In genomic region chr12:75563351-75563750, GRCh38 we compare ENCODE assay signal across 35 cellular contexts.
"Had no signal": no experiment of that assay in that cellular context is flagged by ENCODE, and none has a peak within 500 bp of the region (broad histone marks: within the 10 kb centered on the region; RNA-seq: fewer than 3 reads in every experiment).

No MANE protein-coding gene starts in this region.

- H3K9me3 Mint-ChIP-seq: activated B cell treated with CpG ODN at 0.5 μM for 24 hours; activated CD4-positive, alpha-beta T cell treated with anti-CD3 and anti-CD28 coated beads, Interleukin-2, amount 10 ng/mL, durations not matched to agents 7 days and 5 days; activated naive CD4-positive, alpha-beta T cell treated with anti-CD3 and anti-CD28 coated beads, Interleukin-2, amount 10 ng/mL, durations not matched to agents 7 days and 5 days; activated naive CD4-positive, alpha-beta T cell treated with anti-CD3 and anti-CD28 coated beads, Interleukin-2, amount 50 U/mL, for 24 hours; activated naive CD8-positive, alpha-beta T cell treated with anti-CD3 and anti-CD28 coated beads, Interleukin-2, amount 50 U/mL, for 24 hours; activated T-cell treated with anti-CD3 and anti-CD28 coated beads, Interleukin-2, amount 50 U/mL, for 24 hours; activated T-helper 2 cell treated with anti-CD3 and anti-CD28 coated beads, Interferon-gamma antibody, Interleukin-2, Interleukin-4, amounts not matched to agents 10 μg/mL and 5 μg/mL and 100 μg/mL, durations not matched to agents 14 hours and 24 hours and 36 hours; central memory CD8-positive, alpha-beta T cell; T-helper 1 cell treated with Interleukin-12 subunit alpha and Interleukin-12 subunit beta and Interleukin-4 antibody, amounts not matched to agents 30 μg/mL and 1 μg/mL, for 36 hours had no signal

- DNase-seq: activated B cell treated with CpG ODN at 0.5 μM for 24 hours; activated CD4-positive, alpha-beta memory T cell treated with anti-CD3 and anti-CD28 coated beads, Interleukin-2, amount 10 ng/mL, durations not matched to agents 7 days and 5 days; activated CD4-positive, alpha-beta T cell treated with anti-CD3 and anti-CD28 coated beads for 4 hours; activated CD4-positive, alpha-beta T cell treated with anti-CD3 and anti-CD28 coated beads, Interleukin-2, amount 10 ng/mL, durations not matched to agents 7 days and 5 days; activated CD4-positive, alpha-beta T cell treated with anti-CD3 and anti-CD28 coated beads, Interleukin-2, amount 50 U/mL, for 48 hours; activated CD4-positive, CD25-positive, alpha-beta regulatory T cell treated with anti-CD3 and anti-CD28 coated beads, Interleukin-2, amount 50 U/mL, for 72 hours; activated CD8-positive, alpha-beta memory T cell treated with anti-CD3 and anti-CD28 coated beads for 24 hours; activated CD8-positive, alpha-beta memory T cell treated with anti-CD3 and anti-CD28 coated beads, Interleukin-2, amount 10 ng/mL, durations not matched to agents 7 days and 5 days; activated CD8-positive, alpha-beta memory T cell treated with anti-CD3 and anti-CD28 coated beads, Interleukin-2, amount 50 U/mL, for 48 hours; activated CD8-positive, alpha-beta T cell treated with anti-CD3 and anti-CD28 coated beads, Interleukin-2, amount 10 ng/mL, durations not matched to agents 7 days and 5 days; activated effector memory CD4-positive, alpha-beta T cell treated with Interleukin-2 at 50 U/mL for 16 hours; activated gamma-delta T cell; activated naive CD4-positive, alpha-beta T cell treated with anti-CD3 and anti-CD28 coated beads, Interleukin-2, amount 10 ng/mL, durations not matched to agents 7 days and 5 days; activated naive CD4-positive, alpha-beta T cell treated with Interleukin-2 at 50 U/mL for 16 hours; activated naive CD8-positive, alpha-beta T cell treated with anti-CD3 and anti-CD28 coated beads, Interleukin-2, amount 10 ng/mL, durations not matched to agents 7 days and 5 days; activated naive CD8-positive, alpha-beta T cell treated with anti-CD3 and anti-CD28 coated beads, Interleukin-2, amount 50 U/mL, for 24 hours; activated T-cell treated with anti-CD3 and anti-CD28 coated beads, Interleukin-2, amount 50 U/mL, for 24 hours; activated T-cell treated with anti-CD3 and anti-CD28 coated beads, Interleukin-2, amount 50 U/mL, for 48 hours; amygdala; anterior cingulate cortex; caudate nucleus; cerebellar nuclear complex; T-helper 2 cell; T-helper 9 cell had no signal

- H3K27me3 ChIP-seq: ascending aorta, cardiac muscle cell had no signal

- H3K36me3 ChIP-seq: ascending aorta, cardiac muscle cell had no signal

- H3K4me1 Mint-ChIP-seq: activated B cell treated with CpG ODN at 0.5 μM for 24 hours; activated naive CD4-positive, alpha-beta T cell treated with anti-CD3 and anti-CD28 coated beads, Interleukin-2, amount 10 ng/mL, durations not matched to agents 7 days and 5 days; activated naive CD4-positive, alpha-beta T cell treated with anti-CD3 and anti-CD28 coated beads, Interleukin-2, amount 50 U/mL, for 24 hours; activated naive CD8-positive, alpha-beta T cell treated with anti-CD3 and anti-CD28 coated beads, Interleukin-2, amount 50 U/mL, for 24 hours; central memory CD8-positive, alpha-beta T cell had no signal

- ATAC-seq: activated CD8-positive, alpha-beta memory T cell treated with anti-CD3 and anti-CD28 coated beads, Interleukin-2, amount 10 ng/mL, durations not matched to agents 7 days and 5 days; activated CD8-positive, alpha-beta T cell treated with anti-CD3 and anti-CD28 coated beads, Interleukin-2, amount 10 ng/mL, durations not matched to agents 7 days and 5 days; activated naive CD8-positive, alpha-beta T cell treated with anti-CD3 and anti-CD28 coated beads, Interleukin-2, amount 50 U/mL, for 24 hours had no signal

- H3K4me3 ChIP-seq: ascending aorta, cardiac muscle cell had no signal

- H3K27ac Mint-ChIP-seq: activated B cell treated with CpG ODN at 0.5 μM for 24 hours; activated CD4-positive, alpha-beta memory T cell treated with anti-CD3 and anti-CD28 coated beads, Interleukin-2, amount 10 ng/mL, durations not matched to agents 7 days and 5 days; activated CD4-positive, alpha-beta T cell treated with anti-CD3 and anti-CD28 coated beads, Interleukin-2, amount 10 ng/mL, durations not matched to agents 7 days and 5 days; activated CD8-positive, alpha-beta memory T cell treated with anti-CD3 and anti-CD28 coated beads, Interleukin-2, amount 10 ng/mL, durations not matched to agents 7 days and 5 days; activated CD8-positive, alpha-beta T cell treated with anti-CD3 and anti-CD28 coated beads, Interleukin-2, amount 10 ng/mL, durations not matched to agents 7 days and 5 days; activated naive CD4-positive, alpha-beta T cell treated with anti-CD3 and anti-CD28 coated beads, Interleukin-2, amount 10 ng/mL, durations not matched to agents 7 days and 5 days; activated naive CD4-positive, alpha-beta T cell treated with anti-CD3 and anti-CD28 coated beads, Interleukin-2, amount 50 U/mL, for 24 hours; activated naive CD8-positive, alpha-beta T cell; activated naive CD8-positive, alpha-beta T cell treated with anti-CD3 and anti-CD28 coated beads, Interleukin-2, amount 10 ng/mL, durations not matched to agents 7 days and 5 days; activated naive CD8-positive, alpha-beta T cell treated with anti-CD3 and anti-CD28 coated beads, Interleukin-2, amount 50 U/mL, for 24 hours; activated T-cell treated with anti-CD3 and anti-CD28 coated beads, Interleukin-2, amount 50 U/mL, for 24 hours; activated T-helper 2 cell treated with anti-CD3 and anti-CD28 coated beads, Interferon-gamma antibody, Interleukin-2, Interleukin-4, amounts not matched to agents 10 μg/mL and 5 μg/mL and 100 μg/mL, durations not matched to agents 14 hours and 24 hours and 36 hours; T-helper 1 cell treated with Interleukin-12 subunit alpha and Interleukin-12 subunit beta and Interleukin-4 antibody, amounts not matched to agents 30 μg/mL and 1 μg/mL, for 36 hours; T-helper 2 cell treated with Interferon-gamma antibody and Interleukin-4, amounts not matched to agents 5 μg/mL and 100 μg/mL, for 36 hours had no signal

- FAIRE-seq: bronchial epithelial cell had no signal

- H3K4me1 ChIP-seq: ascending aorta had no signal

- H3K27ac ChIP-seq: ascending aorta, cardiac muscle cell, VCaP had no signal

- H3K4me3 Mint-ChIP-seq: activated B cell treated with CpG ODN at 0.5 μM for 24 hours; activated CD4-positive, alpha-beta memory T cell treated with anti-CD3 and anti-CD28 coated beads, Interleukin-2, amount 10 ng/mL, durations not matched to agents 7 days and 5 days; activated CD4-positive, alpha-beta T cell treated with anti-CD3 and anti-CD28 coated beads, Interleukin-2, amount 10 ng/mL, durations not matched to agents 7 days and 5 days; activated CD8-positive, alpha-beta memory T cell treated with anti-CD3 and anti-CD28 coated beads, Interleukin-2, amount 10 ng/mL, durations not matched to agents 7 days and 5 days; activated CD8-positive, alpha-beta T cell treated with anti-CD3 and anti-CD28 coated beads, Interleukin-2, amount 10 ng/mL, durations not matched to agents 7 days and 5 days; activated naive CD4-positive, alpha-beta T cell treated with anti-CD3 and anti-CD28 coated beads, Interleukin-2, amount 10 ng/mL, durations not matched to agents 7 days and 5 days; activated naive CD4-positive, alpha-beta T cell treated with anti-CD3 and anti-CD28 coated beads, Interleukin-2, amount 50 U/mL, for 24 hours; activated naive CD8-positive, alpha-beta T cell; activated naive CD8-positive, alpha-beta T cell treated with anti-CD3 and anti-CD28 coated beads, Interleukin-2, amount 10 ng/mL, durations not matched to agents 7 days and 5 days; activated naive CD8-positive, alpha-beta T cell treated with anti-CD3 and anti-CD28 coated beads, Interleukin-2, amount 50 U/mL, for 24 hours; activated T-cell treated with anti-CD3 and anti-CD28 coated beads, Interleukin-2, amount 50 U/mL, for 24 hours; central memory CD8-positive, alpha-beta T cell; T-helper 1 cell treated with Interleukin-12 subunit alpha and Interleukin-12 subunit beta and Interleukin-4 antibody, amounts not matched to agents 30 μg/mL and 1 μg/mL, for 36 hours; T-helper 2 cell treated with Interferon-gamma antibody and Interleukin-4, amounts not matched to agents 5 μg/mL and 100 μg/mL, for 36 hours had no signal

- H3K9me3 ChIP-seq: ascending aorta had no signal

- H3K36me3 Mint-ChIP-seq: activated CD8-positive, alpha-beta memory T cell treated with anti-CD3 and anti-CD28 coated beads, Interleukin-2, amount 10 ng/mL, durations not matched to agents 7 days and 5 days; activated naive CD4-positive, alpha-beta T cell treated with anti-CD3 and anti-CD28 coated beads, Interleukin-2, amount 10 ng/mL, durations not matched to agents 7 days and 5 days; activated naive CD4-positive, alpha-beta T cell treated with anti-CD3 and anti-CD28 coated beads, Interleukin-2, amount 50 U/mL, for 24 hours; activated naive CD8-positive, alpha-beta T cell; activated naive CD8-positive, alpha-beta T cell treated with anti-CD3 and anti-CD28 coated beads, Interleukin-2, amount 10 ng/mL, durations not matched to agents 7 days and 5 days; brain had no signal
